ENCODE assay signal across 8 cellular contexts in the genomic region with DNA sequence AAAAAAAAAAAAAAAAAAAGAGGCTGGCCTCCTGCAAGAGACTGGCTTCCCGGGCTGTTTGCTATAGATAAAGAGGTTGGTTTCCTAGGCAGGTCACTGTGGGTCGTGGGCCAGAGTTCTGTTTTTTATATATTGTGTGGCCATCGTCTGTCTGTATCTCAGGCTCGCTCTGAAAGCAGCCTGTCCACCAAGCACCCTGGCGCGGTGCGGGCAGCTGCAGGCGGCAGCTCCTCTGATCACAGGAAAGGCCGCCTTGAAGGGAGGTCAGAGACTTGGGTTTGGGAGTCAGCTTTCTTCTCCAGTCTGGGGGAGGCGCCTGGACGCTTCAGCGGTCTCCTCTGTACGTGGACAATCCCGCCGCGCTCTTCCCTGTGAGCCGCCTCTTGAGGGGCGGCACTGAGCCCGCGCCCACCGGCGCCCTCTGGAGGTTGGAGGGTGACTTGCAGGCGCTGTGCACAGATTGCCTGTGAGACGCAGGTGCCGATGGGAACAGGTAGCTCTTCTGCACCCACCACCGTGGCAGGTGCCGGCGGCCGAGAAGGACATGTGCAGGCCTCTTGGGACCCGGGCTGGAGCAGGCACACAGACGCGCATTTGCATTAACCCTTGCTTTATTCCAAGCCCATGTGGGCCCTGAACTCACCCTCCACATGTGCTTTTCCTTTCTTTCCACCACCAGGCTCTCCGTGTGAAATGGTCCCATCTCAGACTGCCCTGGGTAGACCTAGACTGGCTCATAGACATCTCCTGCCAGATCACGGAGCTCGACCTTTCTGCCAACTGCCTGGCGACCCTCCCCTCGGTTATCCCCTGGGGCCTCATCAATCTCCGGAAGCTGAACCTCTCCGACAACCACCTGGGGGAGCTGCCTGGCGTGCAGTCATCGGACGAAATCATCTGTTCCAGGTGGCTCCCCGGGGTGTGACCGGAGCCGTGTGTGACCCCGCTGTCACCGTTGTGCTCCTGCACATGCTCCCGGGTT.
DNase-seq lines count a peak whose midpoint lies in the region; ATAC-seq and TF ChIP-seq lines count a peak whose summit lies in the region.

No MANE protein-coding gene starts in this region.

- H3K9me3 ChIP-seq in right lobe of liver, result no peaks in the 10 kb centered on the region

- H3K27ac Mint-ChIP-seq in activated CD4-positive, alpha-beta T cell treated with anti-CD3 and anti-CD28 coated beads, Interleukin-2, amount 10 ng/mL, durations not matched to agents 24 days and 14 days, result no peak overlapping the region

- H3K27me3 Mint-ChIP-seq in activated CD4-positive, alpha-beta T cell treated with anti-CD3 and anti-CD28 coated beads, Interleukin-2, amount 10 ng/mL, durations not matched to agents 24 days and 14 days, result peaks cover 17% of the 10 kb centered on the region

- peak; percentile 90 to 98 (median 98) for TF ChIP-seq CTCF in right lobe of liver (IDR thresholded peaks at IDR 0.05)

- H3K4me1 Mint-ChIP-seq in activated CD4-positive, alpha-beta T cell treated with anti-CD3 and anti-CD28 coated beads, Interleukin-2, amount 10 ng/mL, durations not matched to agents 24 days and 14 days, result peaks cover 14% of the 10 kb centered on the region

- peak overlapping the region; percentile 92 for H3K4me3 Mint-ChIP-seq in activated CD4-positive, alpha-beta T cell treated with anti-CD3 and anti-CD28 coated beads, Interleukin-2, amount 10 ng/mL, durations not matched to agents 24 days and 14 days

- H3K36me3 ChIP-seq in right lobe of liver, result no peaks in the 10 kb centered on the region

- no peaks in the 10 kb centered on the region for H3K27me3 ChIP-seq in right lobe of liver

- intact Hi-C loops in activated CD4-positive, alpha-beta T cell treated with anti-CD3 and anti-CD28 coated beads, Interleukin-2, amount 10 ng/mL, durations not matched to agents 24 days and 14 days (cut with micrococcal nuclease), result loop anchor here (5.0 to 10.0 kb wide), 2 partner anchors 646 to 1081 kb away; a partner anchor contains a TSS
- intact Hi-C loops in right lobe of liver (cut with DNase I), result loop anchor here (5.0 to 10.0 kb wide), 2 partner anchors 84 to 91 kb away; a partner anchor contains a TSS

- H3K4me1 ChIP-seq in right lobe of liver, result peaks cover 0 to 10% (median 5%) of the 10 kb centered on the region in 4 donors

- H3K36me3 Mint-ChIP-seq in activated CD4-positive, alpha-beta T cell treated with anti-CD3 and anti-CD28 coated beads, Interleukin-2, amount 10 ng/mL, durations not matched to agents 24 days and 14 days (ENCODE audit: low read depth), result no peaks in the 10 kb centered on the region

- H3K27ac ChIP-seq in right lobe of liver, result no peak overlapping the region

- no peak for TF ChIP-seq POLR2A in right lobe of liver (IDR thresholded peaks at IDR 0.05)

- ATAC-seq in GM18907 (IDR thresholded peaks at IDR 0.05; ENCODE audit: unreplicated experiment) (peak; percentile 86), HG03196 (IDR thresholded peaks at IDR 0.05; ENCODE audit: unreplicated experiment) (peak; percentile 89), right lobe of liver (peak; percentile 94 to 97 (median 94))

- peak; percentile 67 for DNase-seq in AG08396 (ENCODE audit: low spot score)
- DNase-seq in NCI-H226, result peak; percentile 86
- DNase-seq in activated CD4-positive, alpha-beta T cell treated with anti-CD3 and anti-CD28 coated beads, Interleukin-2, amount 10 ng/mL, durations not matched to agents 24 days and 14 days, result peak; percentile 96
- DNase-seq in dermis blood vessel endothelial cell, result peak; percentile 87
- DNase-seq in right lobe of liver, result peak; percentile 84 to 87 (median 85)
- peak; percentile 89 for DNase-seq in stimulated activated CD4-positive, alpha-beta T cell treated with anti-CD3 and anti-CD28 coated beads, Interleukin-4, amount 100 ng/mL, for 1 hour

- H3K9me3 Mint-ChIP-seq in activated CD4-positive, alpha-beta T cell treated with anti-CD3 and anti-CD28 coated beads, Interleukin-2, amount 10 ng/mL, durations not matched to agents 24 days and 14 days, result no peaks in the 10 kb centered on the region

- WGBS in right lobe of liver (ENCODE audit: insufficient coverage, low coverage, low lambda C conversion rate, missing lambda C conversion rate), result 45% methylated on average over 20 of the region's 48 CpGs

- peak overlapping the region in 2 of 3 donors; percentile 48 to 55 for H3K4me3 ChIP-seq in right lobe of liver
